In genomic region chr6:111231078-111231435, GRCh38 we compare ENCODE assay signal across 19 cellular contexts.
A peak's percentile ranks its signal among the peaks of the same experiment; 100 is the strongest.
DNase-seq lines count a peak whose midpoint lies in the region; ATAC-seq, FAIRE-seq and TF ChIP-seq lines count a peak whose summit lies in the region.
"Had no signal": no experiment of that assay in that cellular context is flagged by ENCODE, and none has a peak within 500 bp of the region (broad histone marks: within the 10 kb centered on the region; RNA-seq: fewer than 3 reads in every experiment).

No MANE protein-coding gene starts in this region.

- no peak overlapping the region for H3K23ac ChIP-seq in mesenchymal stem cell (ENCODE audit: low read length in 2 of 2)
- no peak overlapping the region for H3K23ac ChIP-seq in trophoblast cell (ENCODE audit: low read length)

- H3K36me3 ChIP-seq in left ventricle myocardium inferior (no peaks in the 10 kb centered on the region), mesenchymal stem cell (ENCODE audit: control insufficient read depth in 1 of 2, insufficient read depth in 2 of 2, low read depth in 1 of 2, low read length in 2 of 2) (no peaks in the 10 kb centered on the region), trophoblast cell (ENCODE audit: control insufficient read depth in 1 of 2, insufficient read depth in 2 of 2, low read length in 2 of 2) (peaks cover 0 to 2% of the 10 kb centered on the region in 2 experiments)
- H3K36me3 ChIP-seq: BLaER1, SJCRH30 had no signal

- no peak overlapping the region for H4K91ac ChIP-seq in mesenchymal stem cell (ENCODE audit: low read length)
- no peak overlapping the region for H4K91ac ChIP-seq in trophoblast cell (ENCODE audit: low read depth, low read length)

- no peak overlapping the region for H4K12ac ChIP-seq in trophoblast cell (ENCODE audit: low read depth, low read length)

- H3K4me1 ChIP-seq in left ventricle myocardium inferior (peaks cover 47% of the 10 kb centered on the region), mesenchymal stem cell (ENCODE audit: control insufficient read depth, insufficient read depth, low read depth, low read length) (no peaks in the 10 kb centered on the region), trophoblast cell (ENCODE audit: control insufficient read depth in 1 of 2, insufficient read depth in 2 of 2, low read length in 2 of 2) (no peaks in the 10 kb centered on the region)
- H3K4me1 ChIP-seq: BLaER1 had no signal

- no peak overlapping the region for H2AK5ac ChIP-seq in mesenchymal stem cell (ENCODE audit: low read length, severe bottlenecking)
- no peak overlapping the region for H2AK5ac ChIP-seq in trophoblast cell (ENCODE audit: low read length)

- H3K4me3 ChIP-seq in left ventricle myocardium inferior = no peak overlapping the region
- H3K4me3 ChIP-seq in mesenchymal stem cell (ENCODE audit: insufficient read depth in 1 of 2, low read depth in 1 of 2, low read length in 2 of 2) = no peak overlapping the region
- no peak overlapping the region for H3K4me3 ChIP-seq in trophoblast cell (ENCODE audit: low read depth, low read length)
- H3K4me3 ChIP-seq: BLaER1, SJCRH30 had no signal

- H2BK5ac ChIP-seq in mesenchymal stem cell (ENCODE audit: low read depth, low read length, poor library complexity, severe bottlenecking) = no peak overlapping the region
- no peak overlapping the region for H2BK5ac ChIP-seq in trophoblast cell (ENCODE audit: low read depth, low read length, poor library complexity)

- DNase-seq in left ventricle myocardium inferior (no peak), Right ventricle myocardium superior (no peak), mesenchymal stem cell (no peak), substantia nigra (lab: John Stamatoyannopoulos, UW) (no peak), trophoblast cell (no peak), KG1 (lab: John Stamatoyannopoulos, UW) (no peak)
- DNase-seq: DMS79 treated with DMSO at 0.1 percent for 48 hours, GDM1, H9, NCI-H1417, NCI-H187 treated with DMSO at 0.1 percent for 48 hours, NCI-H345, RPMI8226, SJCRH30 had no signal

- H2BK12ac ChIP-seq in mesenchymal stem cell (ENCODE audit: low read length in 2 of 2) (no peak overlapping the region), trophoblast cell (ENCODE audit: low read length) (no peak overlapping the region)

- H3K79me1 ChIP-seq in mesenchymal stem cell (replicated peaks; ENCODE audit: low read length, poor library complexity, severe bottlenecking) (no peaks in the 10 kb centered on the region), trophoblast cell (ENCODE audit: low read length) (no peaks in the 10 kb centered on the region)

- no peak for ATAC-seq in Right ventricle myocardium superior (ENCODE audit: poor library complexity)
- ATAC-seq in HG03565 (IDR thresholded peaks at IDR 0.05; ENCODE audit: unreplicated experiment) = no peak

- 95% methylated on average over 4 of the region's 4 CpGs for WGBS in mesenchymal stem cell
- 100% methylated on average over 1 of the region's 4 CpGs for WGBS in trophoblast cell (ENCODE audit: extremely low coverage, insufficient coverage, insufficient read length)

- H3K9ac ChIP-seq in mesenchymal stem cell (ENCODE audit: low read length) = peak overlapping the region; percentile 72
- no peak overlapping the region for H3K9ac ChIP-seq in trophoblast cell (ENCODE audit: low read length)
- H3K9ac ChIP-seq: BLaER1 had no signal

- H2BK120ac ChIP-seq in mesenchymal stem cell (ENCODE audit: low read depth, low read length) = no peak overlapping the region
- no peak overlapping the region for H2BK120ac ChIP-seq in trophoblast cell (ENCODE audit: insufficient read depth, low read length, poor library complexity)

- H3K9me3 ChIP-seq in left ventricle myocardium inferior (replicated peaks) = no peaks in the 10 kb centered on the region
- H3K9me3 ChIP-seq in mesenchymal stem cell (ENCODE audit: control insufficient read depth, low read length) = no peaks in the 10 kb centered on the region
- no peaks in the 10 kb centered on the region for H3K9me3 ChIP-seq in trophoblast cell (ENCODE audit: insufficient read depth, low read depth, low read length)
- H3K9me3 ChIP-seq: BLaER1, SJCRH30 had no signal

- H3K27me3 ChIP-seq in left ventricle myocardium inferior (ENCODE audit: low read depth) = no peaks in the 10 kb centered on the region
- H3K27me3 ChIP-seq in mesenchymal stem cell (ENCODE audit: control insufficient read depth in 1 of 2, insufficient read depth in 1 of 2, low read length in 2 of 2) = no peaks in the 10 kb centered on the region
- H3K27me3 ChIP-seq in trophoblast cell (ENCODE audit: insufficient read depth, low read length) = no peaks in the 10 kb centered on the region
- H3K27me3 ChIP-seq: BLaER1, SJCRH30 had no signal

- no peaks in the 10 kb centered on the region for H3K79me2 ChIP-seq in trophoblast cell (ENCODE audit: control insufficient read depth, insufficient read depth, low read length, poor library complexity)

- intact Hi-C loops in left ventricle myocardium inferior (cut with micrococcal nuclease) = no loop called here
- intact Hi-C loops in Right ventricle myocardium superior (cut with DNase I) = no loop called here

- H3K14ac ChIP-seq in mesenchymal stem cell (ENCODE audit: low read length in 2 of 2) (no peak overlapping the region), trophoblast cell (ENCODE audit: low read length) (no peak overlapping the region)

- H3K4ac ChIP-seq in mesenchymal stem cell (ENCODE audit: low read depth in 1 of 2, low read length in 2 of 2) (no peak overlapping the region), trophoblast cell (ENCODE audit: low read depth, low read length) (no peak overlapping the region)

- no peak overlapping the region for H4K8ac ChIP-seq in mesenchymal stem cell (ENCODE audit: low read length)
- no peak overlapping the region for H4K8ac ChIP-seq in trophoblast cell (ENCODE audit: low read depth, low read length)

- H3K4me2 ChIP-seq in mesenchymal stem cell (ENCODE audit: low read length, poor library complexity, severe bottlenecking) (no peak overlapping the region), trophoblast cell (ENCODE audit: low read length) (no peak overlapping the region)
- H3K4me2 ChIP-seq: BLaER1 had no signal

- H3K27ac ChIP-seq in left ventricle myocardium inferior (replicated peaks) = peak overlapping the region; percentile 78
- no peak overlapping the region for H3K27ac ChIP-seq in mesenchymal stem cell (ENCODE audit: low read length, poor library complexity, severe bottlenecking)
- H3K27ac ChIP-seq in substantia nigra (ENCODE audit: low read depth, low read length, poor library complexity, severe bottlenecking) = no peak overlapping the region
- no peak overlapping the region for H3K27ac ChIP-seq in trophoblast cell (ENCODE audit: low read depth, low read length)
- H3K27ac ChIP-seq: 22Rv1, BLaER1, SJCRH30 had no signal

- H2BK15ac ChIP-seq in mesenchymal stem cell (ENCODE audit: low read depth, poor library complexity, severe bottlenecking) = no peak overlapping the region

- TF ChIP-seq CTCF in left ventricle myocardium inferior (IDR thresholded peaks at IDR 0.05; ENCODE audit: borderline replicate concordance) = no peak

- H3K18ac ChIP-seq in mesenchymal stem cell (ENCODE audit: low read depth in 1 of 2, low read length in 2 of 2) = no peak overlapping the region
- H3K18ac ChIP-seq in trophoblast cell (ENCODE audit: low read length) = no peak overlapping the region

- no peak overlapping the region for H2AFZ ChIP-seq in mesenchymal stem cell (ENCODE audit: low read depth, low read length)
- H2AFZ ChIP-seq in trophoblast cell (ENCODE audit: insufficient read depth, low read length, poor library complexity) = no peak overlapping the region

- peak; percentile 26 for FAIRE-seq in TTC549 (lab: Jason Lieb, UNC)
- FAIRE-seq: GM12892 had no signal
